In the genomic region with DNA sequence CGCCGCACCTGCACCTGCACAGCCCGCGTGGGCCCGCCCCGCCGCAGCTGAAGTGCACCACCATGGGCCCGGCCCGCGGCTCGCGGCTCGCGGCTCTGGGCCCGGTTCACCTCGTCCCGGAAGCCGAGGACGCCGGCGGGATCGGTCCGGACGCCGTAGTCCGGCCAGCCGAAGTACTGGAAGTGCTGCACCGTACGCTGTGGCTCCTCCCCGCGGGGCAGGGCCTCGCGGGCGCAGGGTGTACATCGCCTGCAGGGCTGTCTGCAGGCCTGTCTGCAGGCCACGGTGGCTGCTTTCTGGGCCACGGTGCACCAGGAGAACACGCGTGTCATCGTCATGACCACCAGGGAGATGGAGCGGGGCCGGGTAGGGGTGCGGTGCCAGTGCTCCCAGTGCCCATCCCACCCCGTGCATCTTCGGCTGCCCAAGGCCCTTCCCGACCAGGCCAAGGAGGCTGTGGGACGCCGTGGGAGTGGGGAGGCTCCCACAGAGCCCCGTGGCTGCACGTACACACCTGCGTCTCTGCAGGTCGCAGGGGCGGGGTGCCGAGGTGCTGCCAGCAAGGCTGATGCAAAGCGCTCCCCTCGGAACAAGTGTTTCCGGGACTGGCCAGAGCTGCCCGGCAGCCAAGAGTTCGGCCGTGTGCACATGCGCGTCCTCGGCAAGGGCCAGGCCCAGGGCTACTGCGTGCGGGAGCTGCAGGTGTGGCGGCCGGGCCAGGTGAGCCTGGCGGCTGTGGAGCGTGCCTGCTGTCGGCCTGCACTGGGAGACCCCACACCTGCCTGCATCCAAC, we compare ENCODE assay signal across 12 cellular contexts. TPM values are rescaled to one million over a fixed set of nuclear protein-coding genes. Genes with fewer than 3 reads are reported as not detected.
DNase-seq lines count a peak whose midpoint lies in the region; ATAC-seq and TF ChIP-seq lines count a peak whose summit lies in the region.
"Had no signal": no experiment of that assay in that cellular context is flagged by ENCODE, and none has a peak within 500 bp of the region (broad histone marks: within the 10 kb centered on the region; RNA-seq: fewer than 3 reads in every experiment).

No MANE protein-coding gene starts in this region.

- H3K4me1 ChIP-seq in endodermal cell (ENCODE audit: control insufficient read depth, insufficient read depth, low read length): no peaks in the 10 kb centered on the region

- no peak for TF ChIP-seq CTCF in endodermal cell (conservative IDR thresholded peaks at IDR 0.05)

- H3K36me3 ChIP-seq in endodermal cell (ENCODE audit: control insufficient read depth, insufficient read depth, low read length): no peaks in the 10 kb centered on the region

- H3K9me3 ChIP-seq in endodermal cell (ENCODE audit: control insufficient read depth, low read length): no peaks in the 10 kb centered on the region

- peaks cover 28% of the 10 kb centered on the region for H3K4me1 Mint-ChIP-seq in activated naive CD4-positive, alpha-beta T cell treated with anti-CD3 and anti-CD28 coated beads for 36 hours (ENCODE audit: low read depth)
- H3K4me1 Mint-ChIP-seq in endodermal cell: no peaks in the 10 kb centered on the region
- peaks cover 47% of the 10 kb centered on the region for H3K4me1 Mint-ChIP-seq in stimulated activated memory B cell treated with anti-CD40 and anti-IgM and Interleukin-4, amounts not matched to agents 10 μg/mL and 1 μg/mL and 100 μg/mL, for 72 hours

- no peak overlapping the region for H3K9ac ChIP-seq in endodermal cell (ENCODE audit: extremely low read depth, low read length, poor library complexity, severe bottlenecking)
- H3K9ac ChIP-seq: parathyroid adenoma had no signal

- 94 to 95% methylated on average over 56 to 70 of the region's 70 CpGs for WGBS in endodermal cell (ENCODE audit: insufficient coverage in 1 of 2, insufficient read length in 1 of 2), 2 experiments

- CTCF ChIA-PET in activated naive CD4-positive, alpha-beta T cell treated with anti-CD3 and anti-CD28 coated beads for 36 hours (lab: Charles Lee): no interaction called here

- H3K4me3 Mint-ChIP-seq in activated naive CD4-positive, alpha-beta T cell treated with anti-CD3 and anti-CD28 coated beads for 36 hours: peak overlapping the region; percentile 76
- H3K4me3 Mint-ChIP-seq in endodermal cell: peak overlapping the region; percentile 52
- H3K4me3 Mint-ChIP-seq in stimulated activated memory B cell treated with anti-CD40 and anti-IgM and Interleukin-4, amounts not matched to agents 10 μg/mL and 1 μg/mL and 100 μg/mL, for 72 hours: peak overlapping the region; percentile 85

- H3K27ac Mint-ChIP-seq in activated naive CD4-positive, alpha-beta T cell treated with anti-CD3 and anti-CD28 coated beads for 36 hours: no peak overlapping the region
- no peak overlapping the region for H3K27ac Mint-ChIP-seq in endodermal cell
- H3K27ac Mint-ChIP-seq in stimulated activated memory B cell treated with anti-CD40 and anti-IgM and Interleukin-4, amounts not matched to agents 10 μg/mL and 1 μg/mL and 100 μg/mL, for 72 hours: no peak overlapping the region
- H3K27ac Mint-ChIP-seq: brain had no signal

- DNase-seq in activated naive CD4-positive, alpha-beta T cell treated with anti-CD3 and anti-CD28 coated beads for 36 hours: no peak
- DNase-seq in activated naive CD4-positive, alpha-beta T cell treated with anti-CD3 and anti-CD28 coated beads, Interleukin-2, amount 50 U/mL, for 16 hours: no peak
- DNase-seq in NCI-H510A (lab: John Stamatoyannopoulos, UW) (peak; percentile 83), endodermal cell (no peak), activated gamma-delta T cell (lab: John Stamatoyannopoulos, UW) (no peak), SIG-M5 (lab: John Stamatoyannopoulos, UW) (no peak)
- DNase-seq: Kasumi-1 had no signal

- peaks cover 4% of the 10 kb centered on the region for H3K36me3 Mint-ChIP-seq in activated naive CD4-positive, alpha-beta T cell treated with anti-CD3 and anti-CD28 coated beads for 36 hours (ENCODE audit: low read depth)
- H3K36me3 Mint-ChIP-seq in endodermal cell (ENCODE audit: low read depth): no peaks in the 10 kb centered on the region
- H3K36me3 Mint-ChIP-seq in stimulated activated memory B cell treated with anti-CD40 and anti-IgM and Interleukin-4, amounts not matched to agents 10 μg/mL and 1 μg/mL and 100 μg/mL, for 72 hours: peaks cover 6% of the 10 kb centered on the region
- H3K36me3 Mint-ChIP-seq: brain had no signal

- no peaks in the 10 kb centered on the region for H3K9me3 Mint-ChIP-seq in activated naive CD4-positive, alpha-beta T cell treated with anti-CD3 and anti-CD28 coated beads for 36 hours
- H3K9me3 Mint-ChIP-seq in endodermal cell: no peaks in the 10 kb centered on the region
- no peaks in the 10 kb centered on the region for H3K9me3 Mint-ChIP-seq in stimulated activated memory B cell treated with anti-CD40 and anti-IgM and Interleukin-4, amounts not matched to agents 10 μg/mL and 1 μg/mL and 100 μg/mL, for 72 hours
- H3K9me3 Mint-ChIP-seq: brain had no signal

- peaks cover 56% of the 10 kb centered on the region for H3K27me3 ChIP-seq in endodermal cell (ENCODE audit: control insufficient read depth, insufficient read depth, low read length, poor library complexity, severe bottlenecking)

- H3K4me3 ChIP-seq in endodermal cell (ENCODE audit: low read length): no peak overlapping the region

- no peak for ATAC-seq in stimulated activated memory B cell treated with anti-CD40 and anti-IgM and Interleukin-4, amounts not matched to agents 10 μg/mL and 1 μg/mL and 100 μg/mL, for 72 hours
- ATAC-seq in HG02588 (IDR thresholded peaks at IDR 0.05; ENCODE audit: unreplicated experiment): no peak

- H3K27me3 Mint-ChIP-seq in activated naive CD4-positive, alpha-beta T cell treated with anti-CD3 and anti-CD28 coated beads for 36 hours (ENCODE audit: low read depth): peaks cover 3% of the 10 kb centered on the region
- peaks cover 56% of the 10 kb centered on the region for H3K27me3 Mint-ChIP-seq in endodermal cell (ENCODE audit: insufficient read depth)
- H3K27me3 Mint-ChIP-seq in stimulated activated memory B cell treated with anti-CD40 and anti-IgM and Interleukin-4, amounts not matched to agents 10 μg/mL and 1 μg/mL and 100 μg/mL, for 72 hours: peaks cover 2% of the 10 kb centered on the region
- H3K27me3 Mint-ChIP-seq: brain had no signal

- H3K27ac ChIP-seq in endodermal cell (ENCODE audit: low read depth, low read length): no peak overlapping the region
- H3K27ac ChIP-seq: parathyroid adenoma had no signal

- intact Hi-C loops in activated naive CD4-positive, alpha-beta T cell treated with anti-CD3 and anti-CD28 coated beads for 36 hours (cut with micrococcal nuclease): no loop called here

RNA-seq across cellular contexts. Expression of a gene that starts 6.6 kb away (rescaled TPM):
- not detected for total RNA-seq in activated naive CD4-positive, alpha-beta T cell treated with anti-CD3 and anti-CD28 coated beads for 36 hours
- not detected for total RNA-seq in endodermal cell
- polyA plus RNA-seq in endodermal cell (2013, experiment 1 of 2): not detected
- polyA plus RNA-seq in endodermal cell (2013, experiment 2 of 2): not detected
- total RNA-seq: glomerular endothelial cell had no signal

RNA-seq across cellular contexts. Expression of a gene that starts 47.6 kb away (rescaled TPM):
- 10 to 100 TPM; 30.5 to 35.1 TPM for total RNA-seq in activated naive CD4-positive, alpha-beta T cell treated with anti-CD3 and anti-CD28 coated beads for 36 hours
- total RNA-seq in endodermal cell: 100 to 1,000 TPM; 269 to 288 TPM
- polyA plus RNA-seq in endodermal cell (2013, experiment 1 of 2): 192 TPM
- 176 TPM for polyA plus RNA-seq in endodermal cell (2013, experiment 2 of 2)

RNA-seq across cellular contexts. Expression of a gene that starts 48.4 kb away (rescaled TPM):
- 10 to 100 TPM; 14.9 to 18.6 TPM for total RNA-seq in activated naive CD4-positive, alpha-beta T cell treated with anti-CD3 and anti-CD28 coated beads for 36 hours
- 10 to 100 TPM; 23.1 to 29.5 TPM for total RNA-seq in endodermal cell
- 22.6 TPM for polyA plus RNA-seq in endodermal cell (2013, experiment 1 of 2)
- polyA plus RNA-seq in endodermal cell (2013, experiment 2 of 2): 22.5 TPM

RNA-seq across cellular contexts. Expression of a gene that starts 54.2 kb away (rescaled TPM):
- total RNA-seq in activated naive CD4-positive, alpha-beta T cell treated with anti-CD3 and anti-CD28 coated beads for 36 hours: 100 to 1,000 TPM; 143 to 147 TPM
- 10 to 100 TPM; 46.6 to 48.4 TPM for total RNA-seq in endodermal cell
- polyA plus RNA-seq in endodermal cell (2013, experiment 1 of 2): 31.4 TPM
- 31.8 TPM for polyA plus RNA-seq in endodermal cell (2013, experiment 2 of 2)

Comparison
In these comparisons a context has a peak if more than half of its experiments do, and no peak if none do; other contexts are left out.
1. RNA of a gene that starts 47.6 kb away (total RNA-seq): 269 to 288 TPM in endodermal cell; 30.5 to 35.1 TPM in activated naive CD4-positive, alpha-beta T cell treated with anti-CD3 and anti-CD28 coated beads for 36 hours; every median in the first group is over 4 times any median in the second.
2. Peak in every context shown above with its lines, with median percentiles within 50 percentile points of each other: H3K4me3 Mint-ChIP-seq.